ENCODE assay signal across 8 cellular contexts in genomic region chr2:27133905-27134780, GRCh38. TPM values are rescaled to one million over a fixed set of nuclear protein-coding genes. Genes with fewer than 3 reads are reported as not detected.
DNase-seq lines count a peak whose midpoint lies in the region; ATAC-seq and TF ChIP-seq lines count a peak whose summit lies in the region.

TSS of gene PREB (minus strand) at chr2:27134636. CDS start at chr2:27134421, 215 bp downstream.

- H3K4me1 ChIP-seq in BLaER1 treated with 17β-estradiol and CSF1 and Interleukin-3, amounts not matched to agents 10 nM and 100 nM: peaks cover 22 to 32% (median 26%) of the 10 kb centered on the region in 10 experiments
- H3K4me1 ChIP-seq in left lung: peaks cover 9 to 16% of the 10 kb centered on the region in 2 donors

- peak; percentile 87 for ATAC-seq in GM19328 (IDR thresholded peaks at IDR 0.05; ENCODE audit: unreplicated experiment)
- peak; percentile 76 for ATAC-seq in HG03520 (IDR thresholded peaks at IDR 0.05; ENCODE audit: unreplicated experiment)
- peak; percentile 97 for ATAC-seq in left lung

- peaks cover 38 to 43% (median 40%) of the 10 kb centered on the region in 11 experiments for H3K36me3 ChIP-seq in BLaER1 treated with 17β-estradiol and CSF1 and Interleukin-3, amounts not matched to agents 10 nM and 100 nM
- peaks cover 0 to 35% of the 10 kb centered on the region in 2 donors for H3K36me3 ChIP-seq in left lung

- no peak for TF ChIP-seq CTCF in left lung (IDR thresholded peaks at IDR 0.05)

- peaks cover 23 to 48% (median 45%) of the 10 kb centered on the region in 11 experiments; a peak in 21 of 22 replicates for H4K20me1 ChIP-seq in BLaER1 treated with 17β-estradiol and CSF1 and Interleukin-3, amounts not matched to agents 10 nM and 100 nM

- H3K9ac ChIP-seq in BLaER1 treated with 17β-estradiol and CSF1 and Interleukin-3, amounts not matched to agents 10 nM and 100 nM: peak within 1 kb of the TSS; percentile 86 to 98 (median 92)

- no peaks in the 10 kb centered on the region for H3K27me3 ChIP-seq in BLaER1 treated with 17β-estradiol and CSF1 and Interleukin-3, amounts not matched to agents 10 nM and 100 nM
- H3K27me3 ChIP-seq in left lung: no peaks in the 10 kb centered on the region

- DNase-seq in NCI-H748 (lab: John Stamatoyannopoulos, UW; ENCODE audit: unreplicated experiment) (peak; percentile 97), dedifferentiated amniotic fluid mesenchymal stem cell (ENCODE audit: extremely low spot score) (peak; percentile 91), left lung (peak; percentile 97 to 100)
- DNase-seq in activated CD4-positive, alpha-beta T cell treated with anti-CD3 and anti-CD28 coated beads, Interleukin-2, amount 50 U/mL, for 1 hour: peak; percentile 98
- peak; percentile 99 for DNase-seq in stimulated activated CD4-positive, alpha-beta T cell treated with anti-CD3 and anti-CD28 coated beads, Interleukin-2, amount 100 ng/mL, for 48 hours

- intact Hi-C loops in left lung (cut with DNase I): no loop called here

- H3K4me3 ChIP-seq in BLaER1 treated with 17β-estradiol and CSF1 and Interleukin-3, amounts not matched to agents 10 nM and 100 nM: peak within 1 kb of the TSS; percentile 85 to 100 (median 95)
- H3K4me3 ChIP-seq in left lung: peak within 1 kb of the TSS; percentile 98 to 100

- H3K9me3 ChIP-seq in BLaER1 treated with 17β-estradiol and CSF1 and Interleukin-3, amounts not matched to agents 10 nM and 100 nM (replicated peaks in 1 of 11): no peaks in the 10 kb centered on the region
- no peaks in the 10 kb centered on the region for H3K9me3 ChIP-seq in left lung

- peak within 1 kb of the TSS; percentile 80 to 97 (median 91) for H3K4me2 ChIP-seq in BLaER1 treated with 17β-estradiol and CSF1 and Interleukin-3, amounts not matched to agents 10 nM and 100 nM

- peak within 1 kb of the TSS; percentile 81 to 94 (median 88) for H3K27ac ChIP-seq in BLaER1 treated with 17β-estradiol and CSF1 and Interleukin-3, amounts not matched to agents 10 nM and 100 nM
- peak within 1 kb of the TSS; percentile 82 to 90 for H3K27ac ChIP-seq in left lung

RNA-seq across cellular contexts. Expression of gene PREB, which starts in this region (rescaled TPM):
- 10 to 100 TPM; 50.8 to 65.3 TPM for total RNA-seq in left lung

Comparison
In these comparisons a context has a peak if more than half of its experiments do, and no peak if none do; other contexts are left out.
1. Peak in every context shown above with its lines: DNase-seq, ATAC-seq, H3K4me3 ChIP-seq and H3K27ac ChIP-seq.